28 cellular contexts compared by ENCODE assay signal in the genomic region with DNA sequence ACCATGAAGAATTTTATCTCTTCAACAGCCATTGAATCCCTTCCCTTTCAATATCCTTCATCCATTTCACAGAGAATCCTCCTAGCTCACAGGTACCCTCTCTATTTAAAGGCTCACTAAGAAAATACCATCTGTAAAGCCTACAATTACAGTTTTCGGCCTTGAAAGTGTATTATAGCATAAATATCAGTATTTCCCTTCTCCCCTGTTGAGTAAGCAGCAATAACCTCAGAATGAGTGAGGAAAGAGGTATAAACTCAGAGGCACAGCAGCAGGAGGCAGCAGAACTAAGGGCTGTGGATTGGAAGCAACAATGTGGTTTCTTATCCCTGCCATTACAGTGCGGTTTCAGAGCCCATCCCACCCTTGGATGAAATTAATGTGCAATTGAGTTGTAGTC.
"Had no signal": no experiment of that assay in that cellular context is flagged by ENCODE, and none has a peak within 500 bp of the region (broad histone marks: within the 10 kb centered on the region; RNA-seq: fewer than 3 reads in every experiment).

No MANE protein-coding gene starts in this region.

- H3K27ac ChIP-seq: stomach, suprapubic skin, testis, thoracic aorta, thyroid gland, tibial artery, tibial nerve, transverse colon, upper lobe of left lung, upper lobe of right lung, uterus, vagina had no signal

- H3K27me3 Mint-ChIP-seq: stimulated activated memory B cell treated with anti-CD40 and anti-IgM and Interleukin-4, amounts not matched to agents 10 μg/mL and 1 μg/mL and 100 μg/mL, for 72 hours; stimulated activated naive CD8-positive, alpha-beta T cell treated with anti-CD3 and anti-CD28 coated beads, Interleukin-15, Interleukin-2, amounts not matched to agents 100 ng/mL and 50 ng/mL, for 24 hours; type B pancreatic cell had no signal

- H3K27me3 ChIP-seq: stomach, suprapubic skin, testis, thyroid gland, tibial artery, tibial nerve, transverse colon, upper lobe of left lung, upper lobe of right lung, uterus, vagina had no signal

- H3K4me3 ChIP-seq: stomach, suprapubic skin, testis, thoracic aorta, thyroid gland, tibial artery, tibial nerve, transverse colon, upper lobe of left lung, upper lobe of right lung, uterus, vagina had no signal

- H3K36me3 ChIP-seq: stomach, suprapubic skin, thoracic aorta, thyroid gland, tibial artery, tibial nerve, transverse colon, upper lobe of left lung, upper lobe of right lung, uterus, vagina had no signal

- H3K36me3 Mint-ChIP-seq: stimulated activated effector memory CD8-positive, alpha-beta T cell treated with anti-CD3 and anti-CD28 coated beads, Interleukin-12 subunit alpha, Interleukin-12 subunit beta, amount 100 ng/mL, for 72 hours; stimulated activated memory B cell treated with anti-CD40 and anti-IgM and Interleukin-4, amounts not matched to agents 10 μg/mL and 1 μg/mL and 100 μg/mL, for 72 hours; type B pancreatic cell had no signal

- ATAC-seq: stimulated activated effector memory CD8-positive, alpha-beta T cell treated with anti-CD3 and anti-CD28 coated beads, Interleukin-12 subunit alpha, Interleukin-12 subunit beta, amount 100 ng/mL, for 72 hours; stimulated activated memory B cell treated with anti-CD40 and anti-IgM and Interleukin-4, amounts not matched to agents 10 μg/mL and 1 μg/mL and 100 μg/mL, for 72 hours; stimulated activated naive B cell treated with anti-CD40 and anti-IgM and Interleukin-4, amounts not matched to agents 10 μg/mL and 1 μg/mL and 100 μg/mL, for 72 hours; stimulated activated naive CD8-positive, alpha-beta T cell treated with anti-CD3 and anti-CD28 coated beads, Interleukin-15, amount 100 ng/mL, for 72 hours; stimulated activated naive CD8-positive, alpha-beta T cell treated with anti-CD3 and anti-CD28 coated beads, Interleukin-15, Interleukin-2, amounts not matched to agents 100 U/mL and 50 U/mL, for 24 hours; upper lobe of right lung had no signal

- H3K27ac Mint-ChIP-seq: stimulated activated effector memory CD8-positive, alpha-beta T cell treated with anti-CD3 and anti-CD28 coated beads, Interleukin-12 subunit alpha, Interleukin-12 subunit beta, amount 100 ng/mL, for 72 hours; stimulated activated memory B cell treated with anti-CD40 and anti-IgM and Interleukin-4, amounts not matched to agents 10 μg/mL and 1 μg/mL and 100 μg/mL, for 72 hours; stimulated activated naive B cell treated with anti-CD40 and anti-IgM and Interleukin-4, amounts not matched to agents 10 μg/mL and 1 μg/mL and 100 μg/mL, for 72 hours; stimulated activated naive CD8-positive, alpha-beta T cell treated with anti-CD3 and anti-CD28 coated beads, Interleukin-15, amount 100 ng/mL, for 72 hours; stimulated activated naive CD8-positive, alpha-beta T cell treated with anti-CD3 and anti-CD28 coated beads, Interleukin-15, Interleukin-2, amounts not matched to agents 100 ng/mL and 50 ng/mL, for 24 hours had no signal

- H3K4me1 ChIP-seq: stomach, suprapubic skin, testis, thyroid gland, tibial artery, tibial nerve, transverse colon, upper lobe of left lung, upper lobe of right lung, uterus, vagina had no signal

- H3K4me1 Mint-ChIP-seq: stimulated activated effector memory CD8-positive, alpha-beta T cell treated with anti-CD3 and anti-CD28 coated beads, Interleukin-12 subunit alpha, Interleukin-12 subunit beta, amount 100 ng/mL, for 72 hours; stimulated activated memory B cell treated with anti-CD40 and anti-IgM and Interleukin-4, amounts not matched to agents 10 μg/mL and 1 μg/mL and 100 μg/mL, for 72 hours; stimulated activated naive B cell treated with anti-CD40 and anti-IgM and Interleukin-4, amounts not matched to agents 10 μg/mL and 1 μg/mL and 100 μg/mL, for 72 hours; stimulated activated naive CD8-positive, alpha-beta T cell treated with anti-CD3 and anti-CD28 coated beads, Interleukin-15, amount 100 ng/mL, for 72 hours had no signal

- DNase-seq: stimulated activated CD4-positive, alpha-beta T cell treated with anti-CD3 and anti-CD28 coated beads, Interleukin-2, amount 100 ng/mL, for 48 hours; stimulated activated CD4-positive, alpha-beta T cell treated with anti-CD3 and anti-CD28 coated beads, Interleukin-4, amount 100 ng/mL, for 1 hour; stimulated activated CD4-positive, alpha-beta T cell treated with anti-CD3 and anti-CD28 coated beads, Interleukin-4, amount 100 ng/mL, for 24 hours; stimulated activated CD4-positive, alpha-beta T cell treated with anti-CD3 and anti-CD28 coated beads, Interleukin-4, amount 100 ng/mL, for 4 hours; stimulated activated CD8-positive, alpha-beta memory T cell treated with anti-CD3 and anti-CD28 coated beads, Interleukin-4, amount 100 ng/mL, for 48 hours; stimulated activated naive B cell treated with anti-CD40 and anti-IgM and Interleukin-4, amounts not matched to agents 10 μg/mL and 1 μg/mL and 100 μg/mL, for 72 hours; stimulated activated naive CD4-positive, alpha-beta T cell; stimulated activated naive CD4-positive, alpha-beta T cell treated with Interleukin-2 at 50 U/mL for 16 hours; stimulated activated naive CD8-positive, alpha-beta T cell treated with anti-CD3 and anti-CD28 coated beads, Interleukin-15, amount 100 ng/mL, for 72 hours; stimulated activated naive CD8-positive, alpha-beta T cell treated with anti-CD3 and anti-CD28 coated beads, Interleukin-15, Interleukin-2, amounts not matched to agents 100 U/mL and 50 U/mL, for 24 hours; stomach; substantia nigra; testis; thyroid gland; tibial artery; transverse colon; trophoblast cell; upper lobe of left lung; upper lobe of right lung; uterus had no signal

- H3K4me3 Mint-ChIP-seq: stimulated activated effector memory CD8-positive, alpha-beta T cell treated with anti-CD3 and anti-CD28 coated beads, Interleukin-12 subunit alpha, Interleukin-12 subunit beta, amount 100 ng/mL, for 72 hours; stimulated activated memory B cell treated with anti-CD40 and anti-IgM and Interleukin-4, amounts not matched to agents 10 μg/mL and 1 μg/mL and 100 μg/mL, for 72 hours; stimulated activated naive B cell treated with anti-CD40 and anti-IgM and Interleukin-4, amounts not matched to agents 10 μg/mL and 1 μg/mL and 100 μg/mL, for 72 hours; stimulated activated naive CD8-positive, alpha-beta T cell treated with anti-CD3 and anti-CD28 coated beads, Interleukin-15, amount 100 ng/mL, for 72 hours; stimulated activated naive CD8-positive, alpha-beta T cell treated with anti-CD3 and anti-CD28 coated beads, Interleukin-15, Interleukin-2, amounts not matched to agents 100 ng/mL and 50 ng/mL, for 24 hours; type B pancreatic cell had no signal

- H3K9me3 ChIP-seq: suprapubic skin, testis, thoracic aorta, thyroid gland, transverse colon, upper lobe of right lung, uterus, vagina had no signal
